ENCODE assay signal across 21 cellular contexts in the genomic region with DNA sequence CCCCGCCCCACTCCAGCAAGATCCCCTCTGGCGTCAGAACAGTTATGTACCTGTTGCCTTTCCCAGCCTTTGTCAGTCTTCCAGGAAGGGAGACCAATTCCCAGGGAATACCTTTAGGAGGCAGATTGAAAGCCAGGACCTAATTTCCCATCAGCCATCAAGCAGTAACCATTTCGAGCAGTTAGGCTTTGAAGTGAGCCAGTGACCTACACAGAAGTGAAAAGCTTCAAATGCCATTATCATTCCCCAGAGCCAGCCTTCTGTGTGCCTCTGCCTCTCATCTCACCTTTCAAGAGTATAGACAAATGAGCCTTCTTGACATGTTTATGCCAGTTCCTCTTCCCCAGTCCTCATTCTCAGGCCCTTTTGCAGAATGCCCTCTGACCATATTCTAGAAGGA.
"Had no signal": no experiment of that assay in that cellular context is flagged by ENCODE, and none has a peak within 500 bp of the region (broad histone marks: within the 10 kb centered on the region; RNA-seq: fewer than 3 reads in every experiment).

No MANE protein-coding gene starts in this region.

- ATAC-seq: heart right ventricle; left cardiac atrium; left lung; lower lobe of right lung; naive thymus-derived CD8-positive, alpha-beta T cell; right cardiac atrium; stimulated activated memory B cell treated with anti-CD40 and anti-IgM and Interleukin-4, amounts not matched to agents 10 μg/mL and 1 μg/mL and 100 μg/mL, for 72 hours; stimulated activated naive CD8-positive, alpha-beta T cell treated with anti-CD3 and anti-CD28 coated beads, Interleukin-15, amount 100 ng/mL, for 72 hours had no signal

- DNase-seq: heart right ventricle; kidney glomerular epithelial cell; left cardiac atrium; left lung; lower lobe of right lung; mammary epithelial cell; mesenchymal stem cell; naive thymus-derived CD8-positive, alpha-beta T cell; ovary; right cardiac atrium; sigmoid colon; small intestine; spleen; stimulated activated CD4-positive, alpha-beta T cell treated with anti-CD3 and anti-CD28 coated beads, Interleukin-1b, Interleukin-23, amount 100 ng/mL, for 48 hours; stimulated activated CD4-positive, alpha-beta T cell treated with anti-CD3 and anti-CD28 coated beads, Interleukin-2, amount 100 ng/mL, for 48 hours; stimulated activated CD4-positive, alpha-beta T cell treated with anti-CD3 and anti-CD28 coated beads, Interleukin-4, amount 100 ng/mL, for 4 hours; stimulated activated CD8-positive, alpha-beta memory T cell treated with anti-CD3 and anti-CD28 coated beads, Interleukin-4, amount 100 ng/mL, for 48 hours; stimulated activated naive CD4-positive, alpha-beta T cell treated with Interleukin-2 at 50 U/mL for 16 hours; stimulated activated naive CD8-positive, alpha-beta T cell treated with anti-CD3 and anti-CD28 coated beads, Interleukin-15, amount 100 ng/mL, for 72 hours; substantia nigra had no signal
